Comparison of ENCODE assay signal across 12 cellular contexts in genomic region chr13:104586010-104586746, GRCh38.
DNase-seq lines count a peak whose midpoint lies in the region; FAIRE-seq and TF ChIP-seq lines count a peak whose summit lies in the region.
"Had no signal": no experiment of that assay in that cellular context is flagged by ENCODE, and none has a peak within 500 bp of the region (broad histone marks: within the 10 kb centered on the region; RNA-seq: fewer than 3 reads in every experiment).

No MANE protein-coding gene starts in this region.

- peaks cover 6% of the 10 kb centered on the region for H3K4me1 Mint-ChIP-seq in nephron progenitor cell
- H3K4me1 Mint-ChIP-seq: activated T-helper 17 cell treated with anti-CD3 and anti-CD28 coated beads, Interleukin-2, amount 50 U/mL, for 72 hours; B cell; central memory CD8-positive, alpha-beta T cell had no signal

- no peaks in the 10 kb centered on the region for H3K36me3 Mint-ChIP-seq in nephron progenitor cell (ENCODE audit: low read depth)

- peak overlapping the region; percentile 9; the same call in 1 of the 2 replicates for H2AFZ ChIP-seq in PC-9
- no peak overlapping the region for H2AFZ ChIP-seq in endothelial cell of umbilical vein (ENCODE audit: low read depth, low read length)

- H3K27me3 Mint-ChIP-seq in nephron progenitor cell (ENCODE audit: low read depth, poor library complexity): no peaks in the 10 kb centered on the region
- H3K27me3 Mint-ChIP-seq: B cell; central memory CD8-positive, alpha-beta T cell had no signal

- no peaks in the 10 kb centered on the region; the same call in 1 of the 2 replicates for H3K9me2 ChIP-seq in PC-9 (ENCODE audit: insufficient read depth)

- dilution Hi-C loops in endothelial cell of umbilical vein (cut with MboI; ENCODE audit: extremely low pct_ligation_motif_present, low sequenced_read_pairs): no loop called here

- H3K4me3 Mint-ChIP-seq in nephron progenitor cell: no peak overlapping the region
- H3K4me3 Mint-ChIP-seq: activated T-helper 17 cell treated with anti-CD3 and anti-CD28 coated beads, Interleukin-2, amount 50 U/mL, for 72 hours; B cell; central memory CD8-positive, alpha-beta T cell had no signal

- no peaks in the 10 kb centered on the region for H3K36me3 ChIP-seq in BE2C
- H3K36me3 ChIP-seq in PC-9 (ENCODE audit: low read depth): no peaks in the 10 kb centered on the region
- no peaks in the 10 kb centered on the region for H3K36me3 ChIP-seq in endothelial cell of umbilical vein (ENCODE audit: control insufficient read depth in 2 of 2, extremely low read depth in 1 of 2, insufficient read depth in 2 of 2, low read length in 2 of 2)
- H3K36me3 ChIP-seq: upper lobe of right lung had no signal

- H3K4me3 ChIP-seq in BE2C (ENCODE audit: low read depth, low read length): peak overlapping the region; percentile 37
- no peak overlapping the region for H3K4me3 ChIP-seq in PC-9
- H3K4me3 ChIP-seq in endothelial cell of umbilical vein (replicated peaks in 1 of 3; ENCODE audit: insufficient read depth in 1 of 3, low read depth in 1 of 3, low read length in 3 of 3): no peak overlapping the region
- H3K4me3 ChIP-seq: upper lobe of right lung had no signal

- no peaks in the 10 kb centered on the region for H3K9me3 ChIP-seq in BE2C
- H3K9me3 ChIP-seq in PC-9 (ENCODE audit: insufficient read depth, low read depth): no peaks in the 10 kb centered on the region
- H3K9me3 ChIP-seq in endothelial cell of umbilical vein (replicated peaks; ENCODE audit: control insufficient read depth, insufficient read depth, low read length): no peaks in the 10 kb centered on the region
- H3K9me3 ChIP-seq: upper lobe of right lung had no signal

- BruUV-seq in PC-9 (replicated peaks; lab: Mats Ljungman, UMichigan) (no TSS peak), endothelial cell of umbilical vein (replicated peaks; lab: Mats Ljungman, UMichigan) (no TSS peak)

- H3K27me3 ChIP-seq in BE2C (no peaks in the 10 kb centered on the region), PC-9 (ENCODE audit: insufficient read depth, low read depth) (no peaks in the 10 kb centered on the region), endothelial cell of umbilical vein (ENCODE audit: control insufficient read depth in 2 of 2, insufficient read depth in 2 of 2, low read length in 2 of 2) (no peaks in the 10 kb centered on the region)
- H3K27me3 ChIP-seq: upper lobe of right lung had no signal

- peak; percentile 34 for DNase-seq in BE2C
- DNase-seq in PC-9: peak in 1 of 2 experiments; percentile 19
- peak; percentile 39 for DNase-seq in endothelial cell of umbilical vein (ENCODE audit: low read depth, low spot score)
- no peak for DNase-seq in nephron progenitor cell
- DNase-seq in NCI-H128 (lab: John Stamatoyannopoulos, UW; ENCODE audit: unreplicated experiment): no peak
- no peak for DNase-seq in germinal center (ENCODE audit: low spot score)
- no peak for DNase-seq in activated T-cell treated with anti-CD3 and anti-CD28 coated beads, Interleukin-2, amount 50 U/mL, for 48 hours
- DNase-seq in NCI-H524 treated with DMSO at 0.1 percent for 48 hours (lab: John Stamatoyannopoulos, UW): no peak
- DNase-seq: upper lobe of right lung had no signal

- CTCF ChIA-PET in PC-9 (lab: Charles Lee) (interaction anchor here (0.6 kb wide), 1 partner anchor 15 kb away, joined by 3 read pairs; no protein-coding TSS in a partner anchor), endothelial cell of umbilical vein (lab: Charles Lee) (interaction anchor here (5.1 kb wide), 1 partner anchor 14 kb away, joined by 25 read pairs; no protein-coding TSS in a partner anchor)

- peaks cover 3% of the 10 kb centered on the region for H3K9me3 Mint-ChIP-seq in nephron progenitor cell

- H3K27ac Mint-ChIP-seq in nephron progenitor cell: peak overlapping the region; percentile 62
- H3K27ac Mint-ChIP-seq: activated T-helper 17 cell treated with anti-CD3 and anti-CD28 coated beads, Interleukin-2, amount 50 U/mL, for 72 hours; B cell had no signal

- H3K9ac ChIP-seq in endothelial cell of umbilical vein (replicated peaks; ENCODE audit: extremely low read depth, insufficient read depth, low read length): no peak overlapping the region

- no peaks in the 10 kb centered on the region for H3F3A ChIP-seq in PC-9 (ENCODE audit: insufficient read depth, low read depth)

- H3K4me2 ChIP-seq in PC-9: no peak overlapping the region
- H3K4me2 ChIP-seq in endothelial cell of umbilical vein (ENCODE audit: insufficient read depth, low read length): no peak overlapping the region

- TF ChIP-seq CTCF in BE2C (IDR thresholded peaks at IDR 0.05; ENCODE audit: low read depth, low read length) (no peak), PC-9 (conservative IDR thresholded peaks at IDR 0.05) (no peak), endothelial cell of umbilical vein (IDR thresholded peaks at IDR 0.05; ENCODE audit: extremely low read depth in 1 of 2, insufficient read depth in 1 of 2, low read depth in 1 of 2, low read length in 2 of 2) (no peak), nephron progenitor cell (IDR thresholded peaks at IDR 0.05) (no peak)

- H4K20me1 ChIP-seq in PC-9 (ENCODE audit: insufficient read depth) (no peaks in the 10 kb centered on the region), endothelial cell of umbilical vein (replicated peaks; ENCODE audit: control insufficient read depth, extremely low read depth, insufficient read depth, low read length) (no peaks in the 10 kb centered on the region)

- H3K27ac ChIP-seq in PC-9 (no peak overlapping the region), endothelial cell of umbilical vein (ENCODE audit: insufficient read depth, low read depth, low read length) (no peak overlapping the region)
- H3K27ac ChIP-seq: upper lobe of right lung had no signal

- H3K9me1 ChIP-seq in endothelial cell of umbilical vein (replicated peaks; ENCODE audit: control insufficient read depth, extremely low read depth, insufficient read depth, low read length): no peaks in the 10 kb centered on the region

- no peak for FAIRE-seq in endothelial cell of umbilical vein (lab: Jason Lieb, UNC)

- H3K79me2 ChIP-seq in PC-9 (ENCODE audit: low read depth) (no peaks in the 10 kb centered on the region), endothelial cell of umbilical vein (ENCODE audit: control insufficient read depth, insufficient read depth, low read length) (no peaks in the 10 kb centered on the region)

- H3K4me1 ChIP-seq in BE2C (peaks cover 2% of the 10 kb centered on the region), PC-9 (replicated peaks; ENCODE audit: insufficient read depth) (no peaks in the 10 kb centered on the region), endothelial cell of umbilical vein (ENCODE audit: control insufficient read depth, extremely low read depth, insufficient read depth, low read length) (no peaks in the 10 kb centered on the region)
- H3K4me1 ChIP-seq: upper lobe of right lung had no signal

- intact Hi-C loops in PC-9 (cut with micrococcal nuclease; ENCODE audit: unreplicated experiment): no loop called here
- intact Hi-C loops in endothelial cell of umbilical vein (cut with micrococcal nuclease): no loop called here

- no peak for TF ChIP-seq POLR2A in endothelial cell of umbilical vein (IDR thresholded peaks at IDR 0.05; ENCODE audit: low read depth, low read length)

- POLR2A ChIA-PET in PC-9 (lab: Charles Lee; ENCODE audit: unreplicated experiment) (no interaction called here), endothelial cell of umbilical vein (lab: Charles Lee) (no interaction called here)

TF ChIP-seq in endothelial cell of umbilical vein, 7 proteins besides CTCF, POLR2A, EP300 and RAD21:
- TF ChIP-seq GATA2 (IDR thresholded peaks at IDR 0.05; ENCODE audit: insufficient read depth, insufficient read length, low read depth, low read length) (no peak), POLR2AphosphoS5 (IDR thresholded peaks at IDR 0.05; ENCODE audit: insufficient read depth, low read depth, low read length) (no peak), MYC (IDR thresholded peaks at IDR 0.05; ENCODE audit: low read depth, low read length) (no peak), FOS (IDR thresholded peaks at IDR 0.05; ENCODE audit: borderline replicate concordance, insufficient read depth, low read length) (no peak), EZH2 (IDR thresholded peaks at IDR 0.05; ENCODE audit: borderline replicate concordance, low read depth, low read length, severe bottlenecking) (no peak), MAX (IDR thresholded peaks at IDR 0.05; ENCODE audit: insufficient read depth, insufficient read length) (no peak), JUN (IDR thresholded peaks at IDR 0.05; ENCODE audit: borderline replicate concordance, insufficient read depth, insufficient read length, low read depth) (no peak)
TF ChIP-seq in endothelial cell of umbilical vein: peak in this region for 0.

Comparison
In these comparisons a context has a peak if more than half of its experiments do, and no peak if none do; other contexts are left out.
1. DNase-seq: peak in BE2C (single experiment) and endothelial cell of umbilical vein (single experiment); none in nephron progenitor cell (single experiment), NCI-H128 (single experiment), germinal center (single experiment), activated T-cell treated with anti-CD3 and anti-CD28 coated beads, Interleukin-2, amount 50 U/mL, for 48 hours (0 of 2) and NCI-H524 treated with DMSO at 0.1 percent for 48 hours (single experiment).